Comparison of ENCODE assay signal across 2 cellular contexts in genomic region chr17:45907720-45908395, GRCh38.
TF ChIP-seq lines count a peak whose summit lies in the region.

No MANE protein-coding gene starts in this region.

TF ChIP-seq in HepG2, 621 proteins besides CTCF, POLR2A, EP300 and RAD21:
- no peak for TF ChIP-seq ZNF430 (CRISPR knock-in tag; IDR thresholded peaks at IDR 0.05)
- TF ChIP-seq MNT (IDR thresholded peaks at IDR 0.05) = peak; percentile 85
- TF ChIP-seq NRL (CRISPR knock-in tag; IDR thresholded peaks at IDR 0.05; ENCODE audit: borderline replicate concordance) = no peak

TF ChIP-seq in H1, 55 proteins besides CTCF, POLR2A, EP300 and RAD21:
- no peak for TF ChIP-seq RXRA (IDR thresholded peaks at IDR 0.05; ENCODE audit: insufficient read depth, low read depth, low read length)
- no peak for TF ChIP-seq JUND (IDR thresholded peaks at IDR 0.05; ENCODE audit: low read length)
- TF ChIP-seq HDAC6 (IDR thresholded peaks at IDR 0.05; ENCODE audit: low read depth, low read length) = no peak
- no peak for TF ChIP-seq SUZ12 (IDR thresholded peaks at IDR 0.05; ENCODE audit: low read length)
- TF ChIP-seq, protein P1, sequence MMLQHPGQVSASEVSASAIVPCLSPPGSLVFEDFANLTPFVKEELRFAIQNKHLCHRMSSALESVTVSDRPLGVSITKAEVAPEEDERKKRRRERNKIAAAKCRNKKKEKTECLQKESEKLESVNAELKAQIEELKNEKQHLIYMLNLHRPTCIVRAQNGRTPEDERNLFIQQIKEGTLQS (IDR thresholded peaks at IDR 0.05; ENCODE audit: insufficient read depth, low read depth, low read length) = no peak
- no peak for TF ChIP-seq POLR2AphosphoS5 (IDR thresholded peaks at IDR 0.05; ENCODE audit: low read depth, low read length)
- TF ChIP-seq KDM5A (IDR thresholded peaks at IDR 0.05; ENCODE audit: low read length) = no peak
- no peak for TF ChIP-seq CHD1 (IDR thresholded peaks at IDR 0.05; ENCODE audit: low read depth, low read length)
- no peak for TF ChIP-seq SP1 (IDR thresholded peaks at IDR 0.05; ENCODE audit: low read depth, low read length)
- TF ChIP-seq, protein P2, sequence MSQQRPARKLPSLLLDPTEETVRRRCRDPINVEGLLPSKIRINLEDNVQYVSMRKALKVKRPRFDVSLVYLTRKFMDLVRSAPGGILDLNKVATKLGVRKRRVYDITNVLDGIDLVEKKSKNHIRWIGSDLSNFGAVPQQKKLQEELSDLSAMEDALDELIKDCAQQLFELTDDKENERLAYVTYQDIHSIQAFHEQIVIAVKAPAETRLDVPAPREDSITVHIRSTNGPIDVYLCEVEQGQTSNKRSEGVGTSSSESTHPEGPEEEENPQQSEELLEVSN (IDR thresholded peaks at IDR 0.05) = no peak
- TF ChIP-seq CBX5 (IDR thresholded peaks at IDR 0.05; ENCODE audit: low read depth, low read length) = no peak
- TF ChIP-seq CBX8 (IDR thresholded peaks at IDR 0.05; ENCODE audit: borderline replicate concordance, low read depth, low read length) = no peak
TF ChIP-seq in H1: peak in this region for 0.
